In genomic region chr6:46323312-46323965, GRCh38 we compare ENCODE assay signal across 10 cellular contexts.
A peak's percentile ranks its signal among the peaks of the same experiment; 100 is the strongest.
DNase-seq lines count a peak whose midpoint lies in the region; ATAC-seq and TF ChIP-seq lines count a peak whose summit lies in the region.
"Had no signal": no experiment of that assay in that cellular context is flagged by ENCODE, and none has a peak within 500 bp of the region (broad histone marks: within the 10 kb centered on the region; RNA-seq: fewer than 3 reads in every experiment).

No MANE protein-coding gene starts in this region.

- H3K27ac ChIP-seq in heart left ventricle (peak overlapping the region in 1 of 12 donors; percentile 9), transverse colon (peak overlapping the region in 3 of 4 donors; percentile 36 to 62 (median 47))

- in situ Hi-C loops in transverse colon (cut with MboI; ENCODE audit: low pct_ligation_motif_present in 1 of 4, low pct_unique_long_range_greater_than_20kb in 1 of 4, low sequenced_read_pairs in 3 of 4) = no loop called here

- no peaks in the 10 kb centered on the region for H3K27me3 ChIP-seq in heart left ventricle
- H3K27me3 ChIP-seq in transverse colon = no peaks in the 10 kb centered on the region

- peaks cover 2% of the 10 kb centered on the region for H3K4me1 Mint-ChIP-seq in activated naive CD8-positive, alpha-beta T cell treated with anti-CD3 and anti-CD28 coated beads, Interleukin-2, amount 50 U/mL, for 24 hours

- no peak overlapping the region for H3K27ac Mint-ChIP-seq in activated naive CD8-positive, alpha-beta T cell treated with anti-CD3 and anti-CD28 coated beads, Interleukin-2, amount 50 U/mL, for 24 hours
- H3K27ac Mint-ChIP-seq: mesothelial cell of epicardium had no signal

- no peaks in the 10 kb centered on the region for H3K36me3 ChIP-seq in heart left ventricle
- no peaks in the 10 kb centered on the region for H3K36me3 ChIP-seq in transverse colon

- H3K4me3 Mint-ChIP-seq in activated naive CD8-positive, alpha-beta T cell treated with anti-CD3 and anti-CD28 coated beads, Interleukin-2, amount 50 U/mL, for 24 hours = no peak overlapping the region
- H3K4me3 Mint-ChIP-seq: mesothelial cell of epicardium had no signal

- no peak for TF ChIP-seq EP300 in transverse colon (IDR thresholded peaks at IDR 0.05; ENCODE audit: low read depth)

- H3K4me1 ChIP-seq in heart left ventricle (peaks cover 0 to 78% (median 38%) of the 10 kb centered on the region in 12 donors), transverse colon (peaks cover 10 to 63% (median 33%) of the 10 kb centered on the region in 4 donors)
- H3K4me1 ChIP-seq: Caco-2 had no signal

- no peaks in the 10 kb centered on the region for H3K9me3 Mint-ChIP-seq in activated naive CD8-positive, alpha-beta T cell treated with anti-CD3 and anti-CD28 coated beads, Interleukin-2, amount 50 U/mL, for 24 hours
- H3K9me3 Mint-ChIP-seq: mesothelial cell of epicardium had no signal

- peak in 3 of 4 donors; percentile 19 to 69 (median 26) for ATAC-seq in heart left ventricle
- ATAC-seq in Right ventricle myocardium superior (ENCODE audit: poor library complexity) = no peak
- ATAC-seq in activated naive CD8-positive, alpha-beta T cell treated with anti-CD3 and anti-CD28 coated beads, Interleukin-2, amount 50 U/mL, for 24 hours = peak; percentile 52

- 60 to 67% (median 63%) methylated on average over 4 of the region's 4 CpGs for WGBS in heart left ventricle, 4 donors
- WGBS in transverse colon (ENCODE audit: low coverage in 1 of 2), 2 donors = 26 to 28% methylated on average over 4 of the region's 4 CpGs

- H3K4me3 ChIP-seq in heart left ventricle (no peak overlapping the region), transverse colon (no peak overlapping the region)

- H3K36me3 Mint-ChIP-seq in activated naive CD8-positive, alpha-beta T cell treated with anti-CD3 and anti-CD28 coated beads, Interleukin-2, amount 50 U/mL, for 24 hours (ENCODE audit: low read depth) = no peaks in the 10 kb centered on the region
- H3K36me3 Mint-ChIP-seq: mesothelial cell of epicardium had no signal

- TF ChIP-seq CTCF in heart left ventricle (IDR thresholded peaks at IDR 0.05) (no peak), transverse colon (IDR thresholded peaks at IDR 0.05) (no peak)

- intact Hi-C loops in heart left ventricle (cut with DNase I) = no loop called here
- intact Hi-C loops in Right ventricle myocardium superior (cut with DNase I) = no loop called here
- intact Hi-C loops in transverse colon (cut with DNase I; ENCODE audit: low total_unique reads) = no loop called here

- TF ChIP-seq POLR2A in heart left ventricle (IDR thresholded peaks at IDR 0.05) (no peak), transverse colon (IDR thresholded peaks at IDR 0.05) (no peak)

- peaks cover 13% of the 10 kb centered on the region for H3K27me3 Mint-ChIP-seq in activated naive CD8-positive, alpha-beta T cell treated with anti-CD3 and anti-CD28 coated beads, Interleukin-2, amount 50 U/mL, for 24 hours

- no peaks in the 10 kb centered on the region for H3K9me3 ChIP-seq in heart left ventricle
- H3K9me3 ChIP-seq in transverse colon = no peaks in the 10 kb centered on the region
- H3K9me3 ChIP-seq: Caco-2 had no signal

- DNase-seq in heart left ventricle (no peak), Right ventricle myocardium superior (no peak), hepatic stellate cell (ENCODE audit: low spot score) (peak; percentile 70), transverse colon (no peak), NCI-H345 (lab: John Stamatoyannopoulos, UW) (no peak), NCI-H2227 (lab: John Stamatoyannopoulos, UW; ENCODE audit: unreplicated experiment) (no peak), NCI-H1694 (lab: John Stamatoyannopoulos, UW) (no peak)
- DNase-seq in activated naive CD8-positive, alpha-beta T cell treated with anti-CD3 and anti-CD28 coated beads, Interleukin-2, amount 50 U/mL, for 24 hours = no peak
- DNase-seq: Caco-2 had no signal
